In genomic region chr10:114526112-114526496, GRCh38 we compare ENCODE assay signal across 8 cellular contexts.
DNase-seq lines count a peak whose midpoint lies in the region; ATAC-seq lines count a peak whose summit lies in the region.

No MANE protein-coding gene starts in this region.

- intact Hi-C loops in activated T-helper 1 cell treated with anti-CD3 and anti-CD28 coated beads, Interleukin-12 subunit alpha, Interleukin-12 subunit beta, Interleukin-2, Interleukin-4 antibody, amounts not matched to agents 30 ng/mL and 10 ng/mL and 1 ng/mL, durations not matched to agents 14 hours and 24 hours and 36 hours (cut with micrococcal nuclease) = loop anchor here (1.0 to 5.0 kb wide), 9 partner anchors 15 to 845 kb away; partner anchors contain the start of genes CCDC186 and TRUB1

- no peak for DNase-seq in activated T-cell treated with anti-CD3 and anti-CD28 coated beads, Interleukin-2, amount 50 U/mL, for 4 hours
- DNase-seq in activated T-cell treated with anti-CD3 and anti-CD28 coated beads for 4 hours (no peak), iPS DF 6.9 (ENCODE audit: low read depth, low spot score) (no peak), NCI-H1105 (lab: John Stamatoyannopoulos, UW) (no peak), NCI-H2196 treated with DMSO at 0.1 percent for 48 hours (lab: John Stamatoyannopoulos, UW; ENCODE audit: unreplicated experiment) (no peak)
- peak; percentile 42 for DNase-seq in activated T-helper 1 cell treated with anti-CD3 and anti-CD28 coated beads, Interleukin-12 subunit alpha, Interleukin-12 subunit beta, Interleukin-2, Interleukin-4 antibody, amounts not matched to agents 30 ng/mL and 10 ng/mL and 1 ng/mL, durations not matched to agents 14 hours and 24 hours and 36 hours (ENCODE audit: low spot score)
- no peak for DNase-seq in stimulated activated naive CD8-positive, alpha-beta T cell treated with anti-CD3 and anti-CD28 coated beads, Interleukin-15, Interleukin-2, amounts not matched to agents 100 U/mL and 50 U/mL, for 24 hours

- WGBS in iPS DF 6.9 (ENCODE audit: insufficient coverage, insufficient read length) = no CpG with 5 or more reads among the region's 5 CpGs

- H3K27me3 Mint-ChIP-seq in activated T-cell treated with anti-CD3 and anti-CD28 coated beads, Interleukin-2, amount 50 U/mL, for 4 hours (ENCODE audit: low read depth) = no peaks in the 10 kb centered on the region
- H3K27me3 Mint-ChIP-seq in activated T-helper 1 cell treated with anti-CD3 and anti-CD28 coated beads, Interleukin-12 subunit alpha, Interleukin-12 subunit beta, Interleukin-2, Interleukin-4 antibody, amounts not matched to agents 30 ng/mL and 10 ng/mL and 1 ng/mL, durations not matched to agents 14 hours and 24 hours and 36 hours (ENCODE audit: insufficient read depth) = peaks cover 2% of the 10 kb centered on the region

- no peaks in the 10 kb centered on the region for H3K9me3 Mint-ChIP-seq in activated T-cell treated with anti-CD3 and anti-CD28 coated beads, Interleukin-2, amount 50 U/mL, for 4 hours
- H3K9me3 Mint-ChIP-seq in activated T-helper 1 cell treated with anti-CD3 and anti-CD28 coated beads, Interleukin-12 subunit alpha, Interleukin-12 subunit beta, Interleukin-2, Interleukin-4 antibody, amounts not matched to agents 30 ng/mL and 10 ng/mL and 1 ng/mL, durations not matched to agents 14 hours and 24 hours and 36 hours = no peaks in the 10 kb centered on the region

- peak overlapping the region; percentile 55; the same call in 1 of the 2 replicates for H3K4me3 ChIP-seq in iPS DF 6.9 (ENCODE audit: low read length)

- no peaks in the 10 kb centered on the region for H3K36me3 ChIP-seq in iPS DF 6.9 (ENCODE audit: control insufficient read depth, insufficient read depth, low read length)

- H3K4me3 Mint-ChIP-seq in activated T-cell treated with anti-CD3 and anti-CD28 coated beads, Interleukin-2, amount 50 U/mL, for 4 hours = peak overlapping the region; percentile 90
- peak overlapping the region; percentile 87 for H3K4me3 Mint-ChIP-seq in activated T-helper 1 cell treated with anti-CD3 and anti-CD28 coated beads, Interleukin-12 subunit alpha, Interleukin-12 subunit beta, Interleukin-2, Interleukin-4 antibody, amounts not matched to agents 30 ng/mL and 10 ng/mL and 1 ng/mL, durations not matched to agents 14 hours and 24 hours and 36 hours

- H3K27ac ChIP-seq in iPS DF 6.9 (ENCODE audit: low read length) = no peak overlapping the region

- peaks cover 68% of the 10 kb centered on the region for H3K4me1 Mint-ChIP-seq in activated T-cell treated with anti-CD3 and anti-CD28 coated beads, Interleukin-2, amount 50 U/mL, for 4 hours (ENCODE audit: low read depth)
- H3K4me1 Mint-ChIP-seq in activated T-helper 1 cell treated with anti-CD3 and anti-CD28 coated beads, Interleukin-12 subunit alpha, Interleukin-12 subunit beta, Interleukin-2, Interleukin-4 antibody, amounts not matched to agents 30 ng/mL and 10 ng/mL and 1 ng/mL, durations not matched to agents 14 hours and 24 hours and 36 hours (ENCODE audit: low read depth) = peaks cover 64% of the 10 kb centered on the region

- no peaks in the 10 kb centered on the region for H3K9me3 ChIP-seq in iPS DF 6.9 (ENCODE audit: control insufficient read depth, insufficient read depth, low read length)

- H3K27me3 ChIP-seq in iPS DF 6.9 (ENCODE audit: control insufficient read depth, insufficient read depth, low read length) = no peaks in the 10 kb centered on the region

- H3K27ac Mint-ChIP-seq in activated T-helper 1 cell treated with anti-CD3 and anti-CD28 coated beads, Interleukin-12 subunit alpha, Interleukin-12 subunit beta, Interleukin-2, Interleukin-4 antibody, amounts not matched to agents 30 ng/mL and 10 ng/mL and 1 ng/mL, durations not matched to agents 14 hours and 24 hours and 36 hours = peak overlapping the region; percentile 92

- peak; percentile 50 to 54 for ATAC-seq in activated T-cell treated with anti-CD3 and anti-CD28 coated beads, Interleukin-2, amount 50 U/mL, for 4 hours
- ATAC-seq in HG03139 (IDR thresholded peaks at IDR 0.05; ENCODE audit: unreplicated experiment) = peak; percentile 28
- ATAC-seq in stimulated activated naive CD8-positive, alpha-beta T cell treated with anti-CD3 and anti-CD28 coated beads, Interleukin-15, Interleukin-2, amounts not matched to agents 100 U/mL and 50 U/mL, for 24 hours = peak; percentile 15

- H3K36me3 Mint-ChIP-seq in activated T-cell treated with anti-CD3 and anti-CD28 coated beads, Interleukin-2, amount 50 U/mL, for 4 hours (ENCODE audit: insufficient read depth) = peaks cover 4% of the 10 kb centered on the region
- H3K36me3 Mint-ChIP-seq in activated T-helper 1 cell treated with anti-CD3 and anti-CD28 coated beads, Interleukin-12 subunit alpha, Interleukin-12 subunit beta, Interleukin-2, Interleukin-4 antibody, amounts not matched to agents 30 ng/mL and 10 ng/mL and 1 ng/mL, durations not matched to agents 14 hours and 24 hours and 36 hours (ENCODE audit: low read depth) = peaks cover 8% of the 10 kb centered on the region

- peaks cover 9% of the 10 kb centered on the region; the same call in 1 of the 2 replicates for H3K4me1 ChIP-seq in iPS DF 6.9 (ENCODE audit: control insufficient read depth, insufficient read depth, low read length)
